Comparison of ENCODE assay signal across 14 cellular contexts in the genomic region with DNA sequence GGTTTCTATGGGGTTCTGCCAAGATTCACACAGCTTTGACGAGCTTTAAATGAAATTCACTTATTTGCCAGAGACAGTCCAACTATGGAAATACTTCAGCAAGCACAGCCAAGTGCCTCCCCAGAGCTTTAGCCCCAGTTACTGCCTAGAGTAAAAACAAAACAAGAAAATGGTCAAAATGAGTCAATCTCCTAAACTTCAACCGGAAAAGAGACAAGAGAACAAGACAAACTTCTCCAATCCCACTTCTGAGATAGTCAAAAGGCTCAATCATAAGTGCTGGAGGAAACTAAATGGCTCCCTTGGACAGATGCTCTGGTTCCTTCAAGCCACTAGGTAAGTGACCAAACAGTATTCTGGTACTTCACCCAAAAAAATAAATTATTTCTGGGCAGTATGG.
DNase-seq lines count a peak whose midpoint lies in the region; ATAC-seq lines count a peak whose summit lies in the region.
"Had no signal": no experiment of that assay in that cellular context is flagged by ENCODE, and none has a peak within 500 bp of the region (broad histone marks: within the 10 kb centered on the region; RNA-seq: fewer than 3 reads in every experiment).

No MANE protein-coding gene starts in this region.

- H3K4me3 ChIP-seq in skeletal muscle cell (ENCODE audit: low read depth, low read length): no peak overlapping the region
- H3K4me3 ChIP-seq: coronary artery, suprapubic skin had no signal

- ATAC-seq in GM19035 (IDR thresholded peaks at IDR 0.05; ENCODE audit: unreplicated experiment) (peak; percentile 55), HG02571 (IDR thresholded peaks at IDR 0.05; ENCODE audit: unreplicated experiment) (peak; percentile 58), HG03442 (IDR thresholded peaks at IDR 0.05; ENCODE audit: unreplicated experiment) (peak; percentile 58), GM18868 (IDR thresholded peaks at IDR 0.05; ENCODE audit: unreplicated experiment) (no peak), GM21367 (IDR thresholded peaks at IDR 0.05; ENCODE audit: unreplicated experiment) (no peak)
- ATAC-seq: activated CD8-positive, alpha-beta T cell treated with anti-CD3 and anti-CD28 coated beads, Interleukin-2, amount 10 ng/mL, durations not matched to agents 7 days and 5 days had no signal

- DNase-seq in skeletal muscle cell (ENCODE audit: low read depth): peak; percentile 30
- no peak for DNase-seq in COR-L47 (lab: John Stamatoyannopoulos, UW)
- DNase-seq in NCI-H2196 (lab: John Stamatoyannopoulos, UW; ENCODE audit: unreplicated experiment): no peak
- DNase-seq: activated CD8-positive, alpha-beta T cell treated with anti-CD3 and anti-CD28 coated beads, Interleukin-2, amount 10 ng/mL, durations not matched to agents 7 days and 5 days; activated naive CD8-positive, alpha-beta T cell treated with anti-CD3 and anti-CD28 coated beads, Interleukin-2, amount 10 ng/mL, durations not matched to agents 7 days and 5 days; CD4-positive, alpha-beta memory T cell; NCI-H2081 had no signal

Comparison
In these comparisons a context has a peak if more than half of its experiments do, and no peak if none do; other contexts are left out.
1. ATAC-seq: peak in GM19035 (single experiment), HG02571 (single experiment) and HG03442 (single experiment); none in GM18868 (single experiment) and GM21367 (single experiment).